In the genomic region with DNA sequence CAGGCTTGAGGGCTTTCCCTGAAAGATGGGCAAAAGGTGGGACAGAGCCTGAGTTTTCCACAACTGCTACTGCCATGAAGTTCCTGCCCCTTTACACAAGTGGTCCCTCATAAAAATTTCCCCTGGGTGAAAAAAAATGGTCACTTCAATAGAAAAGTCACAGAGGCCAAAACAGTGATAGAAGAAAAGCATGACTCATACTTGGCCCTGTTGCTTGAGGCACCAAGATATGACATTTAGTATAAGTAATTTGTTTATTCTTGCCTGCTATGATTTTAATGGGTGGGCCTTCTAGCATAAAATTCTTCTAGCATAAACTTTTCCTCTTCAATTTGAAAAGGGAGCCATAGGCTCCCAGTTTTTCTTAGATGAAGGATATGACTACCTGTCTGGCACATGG, we compare ENCODE assay signal across 1 cellular context.
TF ChIP-seq lines count a peak whose summit lies in the region.

No MANE protein-coding gene starts in this region.

TF ChIP-seq in SK-N-SH treated with all-trans-retinoic acid at 6 μM for 48 hours, 23 proteins besides CTCF, POLR2A, EP300 and RAD21 (continued from another document):
- TF ChIP-seq PATZ1 (CRISPR knock-in tag; IDR thresholded peaks at IDR 0.05; ENCODE audit: borderline replicate concordance) = no peak
- no peak for TF ChIP-seq TCF4 (CRISPR knock-in tag; IDR thresholded peaks at IDR 0.05; ENCODE audit: borderline replicate concordance)
- TF ChIP-seq RARB (CRISPR knock-in tag; IDR thresholded peaks at IDR 0.05) = no peak
